ENCODE assay signal across 1 cellular context in genomic region chr17:48908047-48908843, GRCh38.
TF ChIP-seq lines count a peak whose summit lies in the region.

UBE2Z (plus strand) TSS chr17:48908407; CDS start chr17:48908504, 97 bp downstream.

TF ChIP-seq in K562, 482 proteins besides CTCF, POLR2A, EP300 and RAD21 (continued from another document and continues in another):
- TF ChIP-seq, protein P1, sequence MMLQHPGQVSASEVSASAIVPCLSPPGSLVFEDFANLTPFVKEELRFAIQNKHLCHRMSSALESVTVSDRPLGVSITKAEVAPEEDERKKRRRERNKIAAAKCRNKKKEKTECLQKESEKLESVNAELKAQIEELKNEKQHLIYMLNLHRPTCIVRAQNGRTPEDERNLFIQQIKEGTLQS (IDR thresholded peaks at IDR 0.05) = no peak
- TF ChIP-seq, protein P1 (CRISPR knock-in tag; conservative IDR thresholded peaks at IDR 0.05) = no peak
- TF ChIP-seq NBN (IDR thresholded peaks at IDR 0.05; ENCODE audit: low read depth) (peak; percentile 80), ELF2 (CRISPR knock-in tag; IDR thresholded peaks at IDR 0.05) (peak; percentile 80), PHB2 (IDR thresholded peaks at IDR 0.05; ENCODE audit: low read depth) (no peak), CEBPG (CRISPR knock-in tag; IDR thresholded peaks at IDR 0.05) (no peak), CEBPG (tag; conservative IDR thresholded peaks at IDR 0.05 in 1 of 2, IDR thresholded peaks at IDR 0.05 in 1 of 2) (no peak), BRCA1 (IDR thresholded peaks at IDR 0.05) (no peak), BRCA1 (CRISPR knock-in tag; IDR thresholded peaks at IDR 0.05) (no peak), KLF10 (CRISPR knock-in tag; IDR thresholded peaks at IDR 0.05) (no peak), BCL6 (CRISPR knock-in tag; IDR thresholded peaks at IDR 0.05) (no peak), ZNF165 (CRISPR knock-in tag; IDR thresholded peaks at IDR 0.05; ENCODE audit: borderline replicate concordance) (no peak), ZNF583 (CRISPR knock-in tag; IDR thresholded peaks at IDR 0.05) (no peak), NFIC (IDR thresholded peaks at IDR 0.05) (peak; percentile 38; the same call in 1 of the 2 replicates), XRCC3 (IDR thresholded peaks at IDR 0.05) (no peak), CHAMP1 (IDR thresholded peaks at IDR 0.05) (no peak), NFIX (CRISPR knock-in tag; IDR thresholded peaks at IDR 0.05; ENCODE audit: low read depth) (no peak), ZFP91 (CRISPR knock-in tag; IDR thresholded peaks at IDR 0.05) (no peak), ZNF512 (tag; IDR thresholded peaks at IDR 0.05) (no peak), ZNF212 (CRISPR knock-in tag; IDR thresholded peaks at IDR 0.05) (no peak), ZBTB7A (IDR thresholded peaks at IDR 0.05; ENCODE audit: borderline replicate concordance, control insufficient read depth, low read depth, low read length) (peak; percentile 37; the same call in 1 of the 2 replicates), EZH2 (IDR thresholded peaks at IDR 0.05; ENCODE audit: borderline replicate concordance, low read depth, low read length) (no peak), FOS (IDR thresholded peaks at IDR 0.05; ENCODE audit: extremely low read depth, insufficient read length) (no peak), PBX2 (CRISPR knock-in tag; IDR thresholded peaks at IDR 0.05; ENCODE audit: low read depth) (no peak), PBX2 (tag; conservative IDR thresholded peaks at IDR 0.05; ENCODE audit: low read depth) (no peak), ZZZ3 (IDR thresholded peaks at IDR 0.05) (no peak), ETS2 (tag; IDR thresholded peaks at IDR 0.05; ENCODE audit: borderline replicate concordance, poor library complexity, severe bottlenecking) (no peak), MAZ (CRISPR knock-in tag; conservative IDR thresholded peaks at IDR 0.05 in 1 of 2, IDR thresholded peaks at IDR 0.05 in 1 of 2) (peak; percentile 97), ZNF324 (CRISPR knock-in tag; IDR thresholded peaks at IDR 0.05) (no peak), DNMT1 (IDR thresholded peaks at IDR 0.05) (peak; percentile 97; the same call in 1 of the 2 replicates), TSHZ1 (CRISPR knock-in tag; IDR thresholded peaks at IDR 0.05) (no peak), NEUROD1 (IDR thresholded peaks at IDR 0.05; ENCODE audit: borderline replicate concordance, low read depth, low read length, partially characterized antibody) (peak; percentile 47), PYGO2 (tag; IDR thresholded peaks at IDR 0.05) (no peak), ZC3H4 (CRISPR knock-in tag; IDR thresholded peaks at IDR 0.05; ENCODE audit: borderline replicate concordance) (no peak), ATF1 (CRISPR knock-in tag; IDR thresholded peaks at IDR 0.05) (no peak), ATF1 (tag; IDR thresholded peaks at IDR 0.05) (peak; percentile 55), CCNT2 (IDR thresholded peaks at IDR 0.05; ENCODE audit: borderline replicate concordance, extremely low read depth, insufficient read length, low read depth, low read length) (peak; percentile 66), SMAD2 (IDR thresholded peaks at IDR 0.05; ENCODE audit: low read depth, low read length) (no peak), ID3 (CRISPR knock-in tag; IDR thresholded peaks at IDR 0.05) (no peak), ID3 (tag; IDR thresholded peaks at IDR 0.05) (no peak), STAT5A (IDR thresholded peaks at IDR 0.05; ENCODE audit: borderline replicate concordance, low read length) (no peak; the same call in 1 of the 2 replicates), CGGBP1 (CRISPR knock-in tag; IDR thresholded peaks at IDR 0.05) (no peak), TCFL5 (CRISPR knock-in tag; conservative IDR thresholded peaks at IDR 0.05) (no peak)
- TF ChIP-seq, protein P2, sequence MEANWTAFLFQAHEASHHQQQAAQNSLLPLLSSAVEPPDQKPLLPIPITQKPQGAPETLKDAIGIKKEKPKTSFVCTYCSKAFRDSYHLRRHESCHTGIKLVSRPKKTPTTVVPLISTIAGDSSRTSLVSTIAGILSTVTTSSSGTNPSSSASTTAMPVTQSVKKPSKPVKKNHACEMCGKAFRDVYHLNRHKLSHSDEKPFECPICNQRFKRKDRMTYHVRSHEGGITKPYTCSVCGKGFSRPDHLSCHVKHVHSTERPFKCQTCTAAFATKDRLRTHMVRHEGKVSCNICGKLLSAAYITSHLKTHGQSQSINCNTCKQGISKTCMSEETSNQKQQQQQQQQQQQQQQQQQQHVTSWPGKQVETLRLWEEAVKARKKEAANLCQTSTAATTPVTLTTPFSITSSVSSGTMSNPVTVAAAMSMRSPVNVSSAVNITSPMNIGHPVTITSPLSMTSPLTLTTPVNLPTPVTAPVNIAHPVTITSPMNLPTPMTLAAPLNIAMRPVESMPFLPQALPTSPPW (CRISPR knock-in tag; IDR thresholded peaks at IDR 0.05) = peak; percentile 93
- TF ChIP-seq, protein P3, sequence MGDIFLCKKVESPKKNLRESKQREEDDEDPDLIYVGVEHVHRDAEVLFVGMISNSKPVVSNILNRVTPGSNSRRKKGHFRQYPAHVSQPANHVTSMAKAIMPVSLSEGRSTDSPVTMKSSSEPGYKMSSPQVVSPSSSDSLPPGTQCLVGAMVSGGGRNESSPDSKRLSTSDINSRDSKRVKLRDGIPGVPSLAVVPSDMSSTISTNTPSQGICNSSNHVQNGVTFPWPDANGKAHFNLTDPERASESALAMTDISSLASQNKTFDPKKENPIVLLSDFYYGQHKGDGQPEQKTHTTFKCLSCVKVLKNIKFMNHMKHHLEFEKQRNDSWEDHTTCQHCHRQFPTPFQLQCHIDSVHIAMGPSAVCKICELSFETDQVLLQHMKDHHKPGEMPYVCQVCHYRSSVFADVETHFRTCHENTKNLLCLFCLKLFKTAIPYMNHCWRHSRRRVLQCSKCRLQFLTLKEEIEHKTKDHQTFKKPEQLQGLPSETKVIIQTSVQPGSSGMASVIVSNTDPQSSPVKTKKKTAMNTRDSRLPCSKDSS (IDR thresholded peaks at IDR 0.05; ENCODE audit: low read depth, partially characterized antibody) = no peak
- TF ChIP-seq, protein P4, sequence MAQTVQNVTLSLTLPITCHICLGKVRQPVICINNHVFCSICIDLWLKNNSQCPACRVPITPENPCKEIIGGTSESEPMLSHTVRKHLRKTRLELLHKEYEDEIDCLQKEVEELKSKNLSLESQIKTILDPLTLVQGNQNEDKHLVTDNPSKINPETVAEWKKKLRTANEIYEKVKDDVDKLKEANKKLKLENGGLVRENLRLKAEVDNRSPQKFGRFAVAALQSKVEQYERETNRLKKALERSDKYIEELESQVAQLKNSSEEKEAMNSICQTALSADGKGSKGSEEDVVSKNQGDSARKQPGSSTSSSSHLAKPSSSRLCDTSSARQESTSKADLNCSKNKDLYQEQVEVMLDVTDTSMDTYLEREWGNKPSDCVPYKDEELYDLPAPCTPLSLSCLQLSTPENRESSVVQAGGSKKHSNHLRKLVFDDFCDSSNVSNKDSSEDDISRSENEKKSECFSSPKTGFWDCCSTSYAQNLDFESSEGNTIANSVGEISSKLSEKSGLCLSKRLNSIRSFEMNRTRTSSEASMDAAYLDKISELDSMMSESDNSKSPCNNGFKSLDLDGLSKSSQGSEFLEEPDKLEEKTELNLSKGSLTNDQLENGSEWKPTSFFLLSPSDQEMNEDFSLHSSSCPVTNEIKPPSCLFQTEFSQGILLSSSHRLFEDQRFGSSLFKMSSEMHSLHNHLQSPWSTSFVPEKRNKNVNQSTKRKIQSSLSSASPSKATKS (CRISPR knock-in tag; IDR thresholded peaks at IDR 0.05) = no peak
- TF ChIP-seq, protein P5, sequence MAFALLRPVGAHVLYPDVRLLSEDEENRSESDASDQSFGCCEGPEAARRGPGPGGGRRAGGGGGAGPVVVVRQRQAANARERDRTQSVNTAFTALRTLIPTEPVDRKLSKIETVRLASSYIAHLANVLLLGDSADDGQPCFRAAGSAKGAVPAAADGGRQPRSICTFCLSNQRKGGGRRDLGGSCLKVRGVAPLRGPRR (CRISPR knock-in tag; IDR thresholded peaks at IDR 0.05) = no peak
